ENCODE assay signal across 17 cellular contexts in the genomic region with DNA sequence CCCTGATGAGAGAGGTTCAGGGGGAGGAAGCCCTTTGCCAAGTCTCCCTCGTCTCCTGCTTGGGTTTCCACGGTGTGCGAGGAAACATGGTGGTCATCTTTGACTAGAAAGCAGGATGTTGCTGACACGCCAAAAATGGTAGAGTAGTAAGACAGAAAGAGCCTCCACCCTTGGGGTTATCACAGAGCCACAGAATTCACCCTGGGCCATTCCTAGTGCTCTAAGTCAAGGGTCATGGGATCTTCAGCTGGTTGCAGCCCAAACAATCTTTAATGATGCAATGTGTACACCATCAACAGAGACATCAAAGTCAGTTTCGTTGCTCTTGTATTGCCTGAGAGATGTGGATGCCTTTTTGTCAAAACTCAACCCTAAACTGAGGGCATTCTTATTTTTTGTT.
DNase-seq lines count a peak whose midpoint lies in the region; ATAC-seq, FAIRE-seq and TF ChIP-seq lines count a peak whose summit lies in the region.
"Had no signal": no experiment of that assay in that cellular context is flagged by ENCODE, and none has a peak within 500 bp of the region (broad histone marks: within the 10 kb centered on the region; RNA-seq: fewer than 3 reads in every experiment).

No MANE protein-coding gene starts in this region.

- BruUV-seq in PC-3 (replicated peaks; lab: Mats Ljungman, UMichigan), result no TSS peak
- BruUV-seq in K562 (replicated peaks; lab: Mats Ljungman, UMichigan), result no TSS peak
- no TSS peak for BruUV-seq in HepG2 (replicated peaks; lab: Mats Ljungman, UMichigan)

- H2BK120ac ChIP-seq in trophoblast cell (ENCODE audit: insufficient read depth, low read length, poor library complexity), result no peak overlapping the region

- H3K9ac ChIP-seq in PC-3 (ENCODE audit: low read length) (peak overlapping the region; percentile 35), K562 (ENCODE audit: insufficient read depth in 1 of 2, low read depth in 2 of 2, low read length in 2 of 2) (no peak overlapping the region), HepG2 (ENCODE audit: insufficient read depth, low read depth, low read length) (no peak overlapping the region), trophoblast cell (ENCODE audit: low read length) (no peak overlapping the region)

- intact Hi-C loops in PC-3 (cut with micrococcal nuclease), result no loop called here
- intact Hi-C loops in K562 (cut with micrococcal nuclease), result no loop called here
- intact Hi-C loops in HepG2 (cut with micrococcal nuclease; ENCODE audit: unreplicated experiment), result no loop called here
- intact Hi-C loops in spleen (cut with DNase I; ENCODE audit: low total_unique reads), result no loop called here

- TF ChIP-seq RAD21 in K562 (CRISPR knock-in tag; conservative IDR thresholded peaks at IDR 0.05 in 1 of 2, IDR thresholded peaks at IDR 0.05 in 1 of 2), result 0 out of 4 replicates have a peak, but pooled peaks of 1 of the 2 experiments have one; percentile 2
- no peak for TF ChIP-seq RAD21 in HepG2 (CRISPR knock-in tag; IDR thresholded peaks at IDR 0.05)

- H4K8ac ChIP-seq in trophoblast cell (ENCODE audit: low read depth, low read length), result no peak overlapping the region

- H3K27me3 ChIP-seq in PC-3 (ENCODE audit: low read length), result no peaks in the 10 kb centered on the region
- no peaks in the 10 kb centered on the region for H3K27me3 ChIP-seq in K562 (ENCODE audit: control insufficient read depth in 2 of 2, insufficient read depth in 2 of 2, low read length in 2 of 2)
- peaks cover 0 to 2% of the 10 kb centered on the region in 2 experiments; a peak in 1 of 5 replicates for H3K27me3 ChIP-seq in HepG2 (ENCODE audit: control insufficient read depth in 1 of 2, insufficient read depth in 2 of 2, low read length in 2 of 2)
- no peaks in the 10 kb centered on the region for H3K27me3 ChIP-seq in trophoblast cell (ENCODE audit: insufficient read depth, low read length)
- H3K27me3 ChIP-seq in BE2C, result no peaks in the 10 kb centered on the region
- H3K27me3 ChIP-seq in spleen (replicated peaks in 1 of 7), result no peaks in the 10 kb centered on the region

- H4K12ac ChIP-seq in trophoblast cell (ENCODE audit: low read depth, low read length), result no peak overlapping the region

- H3K4ac ChIP-seq in trophoblast cell (ENCODE audit: low read depth, low read length), result no peak overlapping the region

- peak overlapping the region; percentile 94 for H3K27ac ChIP-seq in PC-3 (ENCODE audit: low read length)
- H3K27ac ChIP-seq in K562 (ENCODE audit: extremely low read depth, low read depth, low read length), result no peak overlapping the region
- H3K27ac ChIP-seq in HepG2 (ENCODE audit: extremely low read length, insufficient read depth, low read length), result no peak overlapping the region
- H3K27ac ChIP-seq in trophoblast cell (ENCODE audit: low read depth, low read length), result no peak overlapping the region
- H3K27ac ChIP-seq in spleen, result no peak overlapping the region

- H3K4me2 ChIP-seq in PC-3 (ENCODE audit: low read length) (no peak overlapping the region), K562 (ENCODE audit: insufficient read depth, low read length) (peak overlapping the region; percentile 6; the same call in 1 of the 2 replicates), HepG2 (ENCODE audit: low read depth, low read length) (no peak overlapping the region), trophoblast cell (ENCODE audit: low read length) (no peak overlapping the region)

- no peak overlapping the region for H2AK5ac ChIP-seq in trophoblast cell (ENCODE audit: low read length)

- TF ChIP-seq POLR2A in K562 (conservative IDR thresholded peaks at IDR 0.05) (no peak), HepG2 (IDR thresholded peaks at IDR 0.05; ENCODE audit: insufficient read depth in 1 of 2, low read depth in 2 of 2, low read length in 2 of 2) (no peak), spleen (IDR thresholded peaks at IDR 0.05) (no peak)

- POLR2A ChIA-PET in PC-3 (lab: Charles Lee; ENCODE audit: unreplicated experiment), result no interaction called here
- POLR2A ChIA-PET in K562 (lab: Yijun Ruan, JAX), result interaction anchor here (0.6 kb wide), 1 partner anchor 48 kb away, joined by 3 read pairs; no protein-coding TSS in a partner anchor
- POLR2A ChIA-PET in HepG2 (lab: Yijun Ruan, JAX), result no interaction called here

- TF ChIP-seq EP300 in K562 (IDR thresholded peaks at IDR 0.05; ENCODE audit: low read length), result peak; percentile 13; the same call in 1 of the 2 replicates
- no peak for TF ChIP-seq EP300 in HepG2 (IDR thresholded peaks at IDR 0.05; ENCODE audit: low read depth in 2 of 2, low read length in 2 of 2)
- no peak for TF ChIP-seq EP300 in HepG2 (CRISPR knock-in tag; IDR thresholded peaks at IDR 0.05; ENCODE audit: borderline replicate concordance)

- no peak overlapping the region for H2BK12ac ChIP-seq in trophoblast cell (ENCODE audit: low read length)

- no peak overlapping the region for H3K18ac ChIP-seq in trophoblast cell (ENCODE audit: low read length)

- peaks cover 11% of the 10 kb centered on the region for H3K79me1 ChIP-seq in trophoblast cell (ENCODE audit: low read length)

- H2AFZ ChIP-seq in PC-3 (ENCODE audit: low read length) (no peak overlapping the region), K562 (ENCODE audit: low read depth, low read length) (peak overlapping the region; percentile 73), HepG2 (ENCODE audit: low read length) (no peak overlapping the region), trophoblast cell (ENCODE audit: insufficient read depth, low read length, poor library complexity) (no peak overlapping the region)

- DNase-seq in PC-3 (no peak), K562 (ENCODE audit: extremely low read depth in 1 of 4, low spot score in 3 of 4) (peak in 1 of 4 experiments; percentile 54), HepG2 (ENCODE audit: low spot score) (no peak), trophoblast cell (no peak), BE2C (no peak), T-helper 9 cell (no peak), spleen (no peak), DMS 273 treated with DMSO at 0.1 percent for 48 hours (lab: John Stamatoyannopoulos, UW) (no peak)
- DNase-seq: C1 segment of cervical spinal cord; CD4-positive, alpha-beta T cell; DMS153; DMS79 treated with DMSO at 0.1 percent for 48 hours; HFFc6 had no signal

- H3K14ac ChIP-seq in trophoblast cell (ENCODE audit: low read length), result no peak overlapping the region

- H2BK5ac ChIP-seq in trophoblast cell (ENCODE audit: low read depth, low read length, poor library complexity), result no peak overlapping the region

- 35% methylated on average over 5 of the region's 5 CpGs for WGBS in K562 (ENCODE audit: insufficient coverage, low coverage, missing lambda C conversion rate)
- WGBS in HepG2 (ENCODE audit: low lambda C conversion rate), result 47% methylated on average over 5 of the region's 5 CpGs
- no CpG with 5 or more reads among the region's 5 CpGs for WGBS in trophoblast cell (ENCODE audit: extremely low coverage, insufficient coverage, insufficient read length)
- WGBS in spleen, 5 donors, result 80 to 95% (median 91%) methylated on average over 5 of the region's 5 CpGs

- H3K23ac ChIP-seq in trophoblast cell (ENCODE audit: low read length), result no peak overlapping the region

- H3K4me1 ChIP-seq in PC-3 (ENCODE audit: insufficient read depth, low read length) (peaks cover 28% of the 10 kb centered on the region), K562 (replicated peaks in 1 of 2; ENCODE audit: control insufficient read depth in 2 of 2, insufficient read depth in 2 of 2, low read length in 2 of 2) (peaks cover 0 to 20% of the 10 kb centered on the region in 2 experiments; a peak in 4 of 5 replicates), HepG2 (ENCODE audit: insufficient read depth, low read length) (no peaks in the 10 kb centered on the region), trophoblast cell (ENCODE audit: control insufficient read depth in 1 of 2, insufficient read depth in 2 of 2, low read length in 2 of 2) (peaks cover 0 to 2% of the 10 kb centered on the region in 2 experiments), BE2C (no peaks in the 10 kb centered on the region), spleen (peaks cover 0 to 24% (median 5%) of the 10 kb centered on the region in 6 donors)
- H3K4me1 ChIP-seq: HAP-1 had no signal

- CTCF ChIA-PET in PC-3 (lab: Charles Lee), result interaction anchor here (1.0 kb wide), 1 partner anchor 356 kb away, joined by 3 read pairs; no protein-coding TSS in a partner anchor
- CTCF ChIA-PET in K562 (lab: Yijun Ruan, JAX; ENCODE audit: low intra/inter-chr PET ratio), result interaction anchor here (0.6 kb wide), 1 partner anchor 679 kb away, joined by 5 read pairs; no protein-coding TSS in a partner anchor
- CTCF ChIA-PET in HepG2 (lab: Yijun Ruan, JAX; ENCODE audit: low intra/inter-chr PET ratio, low total read pairs), result no interaction called here

- H3F3A ChIP-seq in PC-3 (ENCODE audit: low read length, unreplicated experiment), result no peaks in the 10 kb centered on the region

- H3K9me2 ChIP-seq in PC-3 (replicated peaks; ENCODE audit: low read length), result no peaks in the 10 kb centered on the region

- peak overlapping the region; percentile 5 for H4K91ac ChIP-seq in trophoblast cell (ENCODE audit: low read depth, low read length)

- H3K79me2 ChIP-seq in PC-3 (ENCODE audit: low read length), result no peaks in the 10 kb centered on the region
- H3K79me2 ChIP-seq in K562 (ENCODE audit: control insufficient read depth, insufficient read depth, low read length), result no peaks in the 10 kb centered on the region
- no peaks in the 10 kb centered on the region for H3K79me2 ChIP-seq in HepG2 (ENCODE audit: insufficient read depth, low read length)
- H3K79me2 ChIP-seq in trophoblast cell (ENCODE audit: control insufficient read depth, insufficient read depth, low read length, poor library complexity), result no peaks in the 10 kb centered on the region

- H3K4me3 ChIP-seq in PC-3 (ENCODE audit: low read length) (no peak overlapping the region), K562 (no peak overlapping the region), HepG2 (replicated peaks in 1 of 3; ENCODE audit: insufficient read depth in 1 of 3, low read depth in 2 of 3, low read length in 3 of 3) (no peak overlapping the region), trophoblast cell (ENCODE audit: low read depth, low read length) (no peak overlapping the region), BE2C (ENCODE audit: low read depth, low read length) (no peak overlapping the region), spleen (no peak overlapping the region)
- H3K4me3 ChIP-seq: HAP-1 had no signal

- TF ChIP-seq CTCF in PC-3 (conservative IDR thresholded peaks at IDR 0.05; ENCODE audit: low read depth, low read length) (no peak), K562 (IDR thresholded peaks at IDR 0.05 in 2 of 3, conservative IDR thresholded peaks at IDR 0.05 in 1 of 3; ENCODE audit: insufficient read depth in 2 of 3, low read depth in 1 of 3, low read length in 3 of 3) (no peak), HepG2 (CRISPR knock-in tag; IDR thresholded peaks at IDR 0.05) (no peak), BE2C (IDR thresholded peaks at IDR 0.05; ENCODE audit: low read depth, low read length) (no peak), spleen (IDR thresholded peaks at IDR 0.05 in 8 of 11, conservative IDR thresholded peaks at IDR 0.05 in 3 of 11) (no peak)

- H3K36me3 ChIP-seq in PC-3 (ENCODE audit: low read depth, low read length), result no peaks in the 10 kb centered on the region
- no peaks in the 10 kb centered on the region for H3K36me3 ChIP-seq in K562 (ENCODE audit: control insufficient read depth, insufficient read depth, low read length)
- no peaks in the 10 kb centered on the region for H3K36me3 ChIP-seq in HepG2 (replicated peaks in 1 of 2; ENCODE audit: control insufficient read depth in 1 of 2, insufficient read depth in 2 of 2, low read length in 2 of 2)
- H3K36me3 ChIP-seq in trophoblast cell (ENCODE audit: control insufficient read depth in 1 of 2, insufficient read depth in 2 of 2, low read length in 2 of 2), result no peaks in the 10 kb centered on the region
- no peaks in the 10 kb centered on the region for H3K36me3 ChIP-seq in BE2C
- no peaks in the 10 kb centered on the region for H3K36me3 ChIP-seq in spleen
- H3K36me3 ChIP-seq: HAP-1 had no signal

- in situ Hi-C loops in K562 (cut with MboI) (no loop called here), HepG2 (cut with HindIII; ENCODE audit: extremely low pct_ligation_motif_present, low pct_unique_long_range_greater_than_20kb) (no loop called here)

- ATAC-seq in PC-3, result no peak
- ATAC-seq in K562, result peak; percentile 77
- no peak for ATAC-seq in HepG2

- H3K9me3 ChIP-seq in PC-3 (ENCODE audit: low read length), result no peaks in the 10 kb centered on the region
- H3K9me3 ChIP-seq in K562 (replicated peaks; ENCODE audit: control insufficient read depth, insufficient read depth, low read depth, low read length), result no peaks in the 10 kb centered on the region
- no peaks in the 10 kb centered on the region for H3K9me3 ChIP-seq in HepG2 (ENCODE audit: low read length)
- H3K9me3 ChIP-seq in trophoblast cell (ENCODE audit: insufficient read depth, low read depth, low read length), result peaks cover 2% of the 10 kb centered on the region
- no peaks in the 10 kb centered on the region for H3K9me3 ChIP-seq in BE2C
- H3K9me3 ChIP-seq in spleen, result no peaks in the 10 kb centered on the region
- H3K9me3 ChIP-seq: HAP-1 had no signal

- no peaks in the 10 kb centered on the region for H4K20me1 ChIP-seq in PC-3 (ENCODE audit: low read length)
- H4K20me1 ChIP-seq in K562 (replicated peaks; ENCODE audit: control insufficient read depth, insufficient read depth, low read length), result no peaks in the 10 kb centered on the region
- H4K20me1 ChIP-seq in HepG2 (ENCODE audit: insufficient read depth, low read length), result no peaks in the 10 kb centered on the region

- H3K9me1 ChIP-seq in K562 (ENCODE audit: control insufficient read depth, insufficient read depth, low read length), result no peaks in the 10 kb centered on the region

- no peak for FAIRE-seq in K562 (lab: Jason Lieb, UNC)
- FAIRE-seq in HepG2 (lab: Jason Lieb, UNC), result no peak
- FAIRE-seq: G401.6, H1, HTR-8/SVneo had no signal
